1 cellular context compared by ENCODE assay signal in the genomic region with DNA sequence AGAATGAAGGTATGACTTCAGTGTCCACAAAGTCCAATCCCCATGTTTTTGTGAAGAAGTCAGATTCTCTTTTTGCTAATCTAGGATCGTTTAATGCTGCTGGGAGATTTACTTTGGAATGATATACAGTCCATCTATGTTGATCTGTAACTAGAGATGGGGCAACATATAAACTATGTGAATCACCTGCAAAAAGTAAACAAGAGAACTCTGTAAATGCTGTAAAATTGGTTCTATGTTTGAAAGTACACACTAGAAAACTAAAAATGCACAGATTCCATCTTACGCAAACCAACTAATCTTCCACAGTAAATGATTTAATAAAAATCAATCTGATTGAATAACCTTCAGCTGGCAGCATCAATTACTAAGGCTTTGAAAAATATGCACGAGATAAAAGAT.
TF ChIP-seq lines count a peak whose summit lies in the region.

No MANE protein-coding gene starts in this region.

TF ChIP-seq in HepG2, 621 proteins besides CTCF, POLR2A, EP300 and RAD21 (continued from another document and continues in another):
- 0 out of 2 replicates have a peak, but pooled peaks have one; percentile 37 for TF ChIP-seq NR2F2 (IDR thresholded peaks at IDR 0.05; ENCODE audit: borderline replicate concordance, low read depth)
- TF ChIP-seq SOX13 (IDR thresholded peaks at IDR 0.05) = no peak
- peak in 1 of 2 experiments; percentile 63; a peak in 2 of 4 replicates for TF ChIP-seq SOX13 (CRISPR knock-in tag; conservative IDR thresholded peaks at IDR 0.05 in 1 of 2, IDR thresholded peaks at IDR 0.05 in 1 of 2)
- TF ChIP-seq SMC3 (IDR thresholded peaks at IDR 0.05; ENCODE audit: low read length) = no peak
- no peak for TF ChIP-seq ZNF674 (CRISPR knock-in tag; IDR thresholded peaks at IDR 0.05; ENCODE audit: low read depth)
- no peak for TF ChIP-seq MXD4 (CRISPR knock-in tag; IDR thresholded peaks at IDR 0.05)
- peak; percentile 57; the same call in 1 of the 2 replicates for TF ChIP-seq SMARCC2 (IDR thresholded peaks at IDR 0.05)
- TF ChIP-seq PLRG1 (conservative IDR thresholded peaks at IDR 0.05) = no peak
- TF ChIP-seq ARNTL (CRISPR knock-in tag; IDR thresholded peaks at IDR 0.05) = no peak
- TF ChIP-seq HMG20B (CRISPR knock-in tag; conservative IDR thresholded peaks at IDR 0.05) = peak; percentile 58
- no peak for TF ChIP-seq ZNF432 (CRISPR knock-in tag; IDR thresholded peaks at IDR 0.05; ENCODE audit: borderline replicate concordance)
- TF ChIP-seq, protein P1, sequence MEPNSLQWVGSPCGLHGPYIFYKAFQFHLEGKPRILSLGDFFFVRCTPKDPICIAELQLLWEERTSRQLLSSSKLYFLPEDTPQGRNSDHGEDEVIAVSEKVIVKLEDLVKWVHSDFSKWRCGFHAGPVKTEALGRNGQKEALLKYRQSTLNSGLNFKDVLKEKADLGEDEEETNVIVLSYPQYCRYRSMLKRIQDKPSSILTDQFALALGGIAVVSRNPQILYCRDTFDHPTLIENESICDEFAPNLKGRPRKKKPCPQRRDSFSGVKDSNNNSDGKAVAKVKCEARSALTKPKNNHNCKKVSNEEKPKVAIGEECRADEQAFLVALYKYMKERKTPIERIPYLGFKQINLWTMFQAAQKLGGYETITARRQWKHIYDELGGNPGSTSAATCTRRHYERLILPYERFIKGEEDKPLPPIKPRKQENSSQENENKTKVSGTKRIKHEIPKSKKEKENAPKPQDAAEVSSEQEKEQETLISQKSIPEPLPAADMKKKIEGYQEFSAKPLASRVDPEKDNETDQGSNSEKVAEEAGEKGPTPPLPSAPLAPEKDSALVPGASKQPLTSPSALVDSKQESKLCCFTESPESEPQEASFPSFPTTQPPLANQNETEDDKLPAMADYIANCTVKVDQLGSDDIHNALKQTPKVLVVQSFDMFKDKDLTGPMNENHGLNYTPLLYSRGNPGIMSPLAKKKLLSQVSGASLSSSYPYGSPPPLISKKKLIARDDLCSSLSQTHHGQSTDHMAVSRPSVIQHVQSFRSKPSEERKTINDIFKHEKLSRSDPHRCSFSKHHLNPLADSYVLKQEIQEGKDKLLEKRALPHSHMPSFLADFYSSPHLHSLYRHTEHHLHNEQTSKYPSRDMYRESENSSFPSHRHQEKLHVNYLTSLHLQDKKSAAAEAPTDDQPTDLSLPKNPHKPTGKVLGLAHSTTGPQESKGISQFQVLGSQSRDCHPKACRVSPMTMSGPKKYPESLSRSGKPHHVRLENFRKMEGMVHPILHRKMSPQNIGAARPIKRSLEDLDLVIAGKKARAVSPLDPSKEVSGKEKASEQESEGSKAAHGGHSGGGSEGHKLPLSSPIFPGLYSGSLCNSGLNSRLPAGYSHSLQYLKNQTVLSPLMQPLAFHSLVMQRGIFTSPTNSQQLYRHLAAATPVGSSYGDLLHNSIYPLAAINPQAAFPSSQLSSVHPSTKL (CRISPR knock-in tag; IDR thresholded peaks at IDR 0.05) = peak; percentile 92
- TF ChIP-seq ZNF841 (CRISPR knock-in tag; IDR thresholded peaks at IDR 0.05; ENCODE audit: borderline replicate concordance) = no peak
- TF ChIP-seq SOX5 (CRISPR knock-in tag; IDR thresholded peaks at IDR 0.05; ENCODE audit: borderline replicate concordance) = peak; percentile 71
- no peak for TF ChIP-seq ZSCAN22 (CRISPR knock-in tag; IDR thresholded peaks at IDR 0.05)
- no peak for TF ChIP-seq NFE2L2 (IDR thresholded peaks at IDR 0.05; ENCODE audit: low read length)
- no peak for TF ChIP-seq ZNF205 (CRISPR knock-in tag; IDR thresholded peaks at IDR 0.05)
- TF ChIP-seq ZFP1 (CRISPR knock-in tag; IDR thresholded peaks at IDR 0.05) = peak; percentile 60; the same call in 1 of the 2 replicates
- TF ChIP-seq, protein P2, sequence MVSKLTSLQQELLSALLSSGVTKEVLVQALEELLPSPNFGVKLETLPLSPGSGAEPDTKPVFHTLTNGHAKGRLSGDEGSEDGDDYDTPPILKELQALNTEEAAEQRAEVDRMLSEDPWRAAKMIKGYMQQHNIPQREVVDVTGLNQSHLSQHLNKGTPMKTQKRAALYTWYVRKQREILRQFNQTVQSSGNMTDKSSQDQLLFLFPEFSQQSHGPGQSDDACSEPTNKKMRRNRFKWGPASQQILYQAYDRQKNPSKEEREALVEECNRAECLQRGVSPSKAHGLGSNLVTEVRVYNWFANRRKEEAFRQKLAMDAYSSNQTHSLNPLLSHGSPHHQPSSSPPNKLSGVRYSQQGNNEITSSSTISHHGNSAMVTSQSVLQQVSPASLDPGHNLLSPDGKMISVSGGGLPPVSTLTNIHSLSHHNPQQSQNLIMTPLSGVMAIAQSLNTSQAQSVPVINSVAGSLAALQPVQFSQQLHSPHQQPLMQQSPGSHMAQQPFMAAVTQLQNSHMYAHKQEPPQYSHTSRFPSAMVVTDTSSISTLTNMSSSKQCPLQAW (CRISPR knock-in tag; IDR thresholded peaks at IDR 0.05) = no peak
- TF ChIP-seq DNMT3B (CRISPR knock-in tag; conservative IDR thresholded peaks at IDR 0.05) = peak; percentile 74; the same call in 1 of the 2 replicates
- TF ChIP-seq ZNF83 (CRISPR knock-in tag; IDR thresholded peaks at IDR 0.05; ENCODE audit: borderline replicate concordance) = no peak
- TF ChIP-seq ISX (CRISPR knock-in tag; conservative IDR thresholded peaks at IDR 0.05) = no peak
- peak; percentile 68 for TF ChIP-seq CREM (IDR thresholded peaks at IDR 0.05)
- TF ChIP-seq CREM (CRISPR knock-in tag; IDR thresholded peaks at IDR 0.05) = no peak
- no peak for TF ChIP-seq RBFOX2 (IDR thresholded peaks at IDR 0.05; ENCODE audit: low read depth, low read length)
- TF ChIP-seq, protein P3, sequence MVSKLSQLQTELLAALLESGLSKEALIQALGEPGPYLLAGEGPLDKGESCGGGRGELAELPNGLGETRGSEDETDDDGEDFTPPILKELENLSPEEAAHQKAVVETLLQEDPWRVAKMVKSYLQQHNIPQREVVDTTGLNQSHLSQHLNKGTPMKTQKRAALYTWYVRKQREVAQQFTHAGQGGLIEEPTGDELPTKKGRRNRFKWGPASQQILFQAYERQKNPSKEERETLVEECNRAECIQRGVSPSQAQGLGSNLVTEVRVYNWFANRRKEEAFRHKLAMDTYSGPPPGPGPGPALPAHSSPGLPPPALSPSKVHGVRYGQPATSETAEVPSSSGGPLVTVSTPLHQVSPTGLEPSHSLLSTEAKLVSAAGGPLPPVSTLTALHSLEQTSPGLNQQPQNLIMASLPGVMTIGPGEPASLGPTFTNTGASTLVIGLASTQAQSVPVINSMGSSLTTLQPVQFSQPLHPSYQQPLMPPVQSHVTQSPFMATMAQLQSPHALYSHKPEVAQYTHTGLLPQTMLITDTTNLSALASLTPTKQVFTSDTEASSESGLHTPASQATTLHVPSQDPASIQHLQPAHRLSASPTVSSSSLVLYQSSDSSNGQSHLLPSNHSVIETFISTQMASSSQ (IDR thresholded peaks at IDR 0.05; ENCODE audit: low read depth) = peak; percentile 81
- TF ChIP-seq, protein P3 (CRISPR knock-in tag; IDR thresholded peaks at IDR 0.05; ENCODE audit: borderline replicate concordance) = no peak
- TF ChIP-seq SMAD3 (CRISPR knock-in tag; IDR thresholded peaks at IDR 0.05) = peak; percentile 75; the same call in 1 of the 2 replicates
- peak; percentile 81; the same call in 1 of the 2 replicates for TF ChIP-seq NFIC (IDR thresholded peaks at IDR 0.05; ENCODE audit: low read length)
- no peak for TF ChIP-seq ZNF543 (CRISPR knock-in tag; IDR thresholded peaks at IDR 0.05)
- peak; percentile 52; the same call in 1 of the 2 replicates for TF ChIP-seq FOSL1 (CRISPR knock-in tag; IDR thresholded peaks at IDR 0.05; ENCODE audit: borderline replicate concordance)
- TF ChIP-seq, protein P4, sequence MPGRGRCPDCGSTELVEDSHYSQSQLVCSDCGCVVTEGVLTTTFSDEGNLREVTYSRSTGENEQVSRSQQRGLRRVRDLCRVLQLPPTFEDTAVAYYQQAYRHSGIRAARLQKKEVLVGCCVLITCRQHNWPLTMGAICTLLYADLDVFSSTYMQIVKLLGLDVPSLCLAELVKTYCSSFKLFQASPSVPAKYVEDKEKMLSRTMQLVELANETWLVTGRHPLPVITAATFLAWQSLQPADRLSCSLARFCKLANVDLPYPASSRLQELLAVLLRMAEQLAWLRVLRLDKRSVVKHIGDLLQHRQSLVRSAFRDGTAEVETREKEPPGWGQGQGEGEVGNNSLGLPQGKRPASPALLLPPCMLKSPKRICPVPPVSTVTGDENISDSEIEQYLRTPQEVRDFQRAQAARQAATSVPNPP (CRISPR knock-in tag; IDR thresholded peaks at IDR 0.05) = no peak
- TF ChIP-seq ZNF138 (CRISPR knock-in tag; IDR thresholded peaks at IDR 0.05; ENCODE audit: low read depth) = no peak
- no peak for TF ChIP-seq ZNF34 (CRISPR knock-in tag; IDR thresholded peaks at IDR 0.05; ENCODE audit: borderline replicate concordance)
- no peak for TF ChIP-seq MYNN (CRISPR knock-in tag; IDR thresholded peaks at IDR 0.05; ENCODE audit: low read depth)
- TF ChIP-seq DMAP1 (CRISPR knock-in tag; IDR thresholded peaks at IDR 0.05) = no peak
- no peak for TF ChIP-seq ZNF354B (CRISPR knock-in tag; IDR thresholded peaks at IDR 0.05)
- TF ChIP-seq, protein P5, sequence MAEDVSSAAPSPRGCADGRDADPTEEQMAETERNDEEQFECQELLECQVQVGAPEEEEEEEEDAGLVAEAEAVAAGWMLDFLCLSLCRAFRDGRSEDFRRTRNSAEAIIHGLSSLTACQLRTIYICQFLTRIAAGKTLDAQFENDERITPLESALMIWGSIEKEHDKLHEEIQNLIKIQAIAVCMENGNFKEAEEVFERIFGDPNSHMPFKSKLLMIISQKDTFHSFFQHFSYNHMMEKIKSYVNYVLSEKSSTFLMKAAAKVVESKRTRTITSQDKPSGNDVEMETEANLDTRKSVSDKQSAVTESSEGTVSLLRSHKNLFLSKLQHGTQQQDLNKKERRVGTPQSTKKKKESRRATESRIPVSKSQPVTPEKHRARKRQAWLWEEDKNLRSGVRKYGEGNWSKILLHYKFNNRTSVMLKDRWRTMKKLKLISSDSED (CRISPR knock-in tag; IDR thresholded peaks at IDR 0.05) = no peak
- TF ChIP-seq ZNF792 (CRISPR knock-in tag; IDR thresholded peaks at IDR 0.05) = no peak
- TF ChIP-seq, protein P6, sequence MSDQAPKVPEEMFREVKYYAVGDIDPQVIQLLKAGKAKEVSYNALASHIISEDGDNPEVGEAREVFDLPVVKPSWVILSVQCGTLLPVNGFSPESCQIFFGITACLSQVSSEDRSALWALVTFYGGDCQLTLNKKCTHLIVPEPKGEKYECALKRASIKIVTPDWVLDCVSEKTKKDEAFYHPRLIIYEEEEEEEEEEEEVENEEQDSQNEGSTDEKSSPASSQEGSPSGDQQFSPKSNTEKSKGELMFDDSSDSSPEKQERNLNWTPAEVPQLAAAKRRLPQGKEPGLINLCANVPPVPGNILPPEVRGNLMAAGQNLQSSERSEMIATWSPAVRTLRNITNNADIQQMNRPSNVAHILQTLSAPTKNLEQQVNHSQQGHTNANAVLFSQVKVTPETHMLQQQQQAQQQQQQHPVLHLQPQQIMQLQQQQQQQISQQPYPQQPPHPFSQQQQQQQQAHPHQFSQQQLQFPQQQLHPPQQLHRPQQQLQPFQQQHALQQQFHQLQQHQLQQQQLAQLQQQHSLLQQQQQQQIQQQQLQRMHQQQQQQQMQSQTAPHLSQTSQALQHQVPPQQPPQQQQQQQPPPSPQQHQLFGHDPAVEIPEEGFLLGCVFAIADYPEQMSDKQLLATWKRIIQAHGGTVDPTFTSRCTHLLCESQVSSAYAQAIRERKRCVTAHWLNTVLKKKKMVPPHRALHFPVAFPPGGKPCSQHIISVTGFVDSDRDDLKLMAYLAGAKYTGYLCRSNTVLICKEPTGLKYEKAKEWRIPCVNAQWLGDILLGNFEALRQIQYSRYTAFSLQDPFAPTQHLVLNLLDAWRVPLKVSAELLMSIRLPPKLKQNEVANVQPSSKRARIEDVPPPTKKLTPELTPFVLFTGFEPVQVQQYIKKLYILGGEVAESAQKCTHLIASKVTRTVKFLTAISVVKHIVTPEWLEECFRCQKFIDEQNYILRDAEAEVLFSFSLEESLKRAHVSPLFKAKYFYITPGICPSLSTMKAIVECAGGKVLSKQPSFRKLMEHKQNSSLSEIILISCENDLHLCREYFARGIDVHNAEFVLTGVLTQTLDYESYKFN (CRISPR knock-in tag; conservative IDR thresholded peaks at IDR 0.05) = peak; percentile 79
- TF ChIP-seq, protein P7, sequence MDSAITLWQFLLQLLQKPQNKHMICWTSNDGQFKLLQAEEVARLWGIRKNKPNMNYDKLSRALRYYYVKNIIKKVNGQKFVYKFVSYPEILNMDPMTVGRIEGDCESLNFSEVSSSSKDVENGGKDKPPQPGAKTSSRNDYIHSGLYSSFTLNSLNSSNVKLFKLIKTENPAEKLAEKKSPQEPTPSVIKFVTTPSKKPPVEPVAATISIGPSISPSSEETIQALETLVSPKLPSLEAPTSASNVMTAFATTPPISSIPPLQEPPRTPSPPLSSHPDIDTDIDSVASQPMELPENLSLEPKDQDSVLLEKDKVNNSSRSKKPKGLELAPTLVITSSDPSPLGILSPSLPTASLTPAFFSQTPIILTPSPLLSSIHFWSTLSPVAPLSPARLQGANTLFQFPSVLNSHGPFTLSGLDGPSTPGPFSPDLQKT (CRISPR knock-in tag; IDR thresholded peaks at IDR 0.05; ENCODE audit: borderline replicate concordance) = no peak
- TF ChIP-seq, protein P8, sequence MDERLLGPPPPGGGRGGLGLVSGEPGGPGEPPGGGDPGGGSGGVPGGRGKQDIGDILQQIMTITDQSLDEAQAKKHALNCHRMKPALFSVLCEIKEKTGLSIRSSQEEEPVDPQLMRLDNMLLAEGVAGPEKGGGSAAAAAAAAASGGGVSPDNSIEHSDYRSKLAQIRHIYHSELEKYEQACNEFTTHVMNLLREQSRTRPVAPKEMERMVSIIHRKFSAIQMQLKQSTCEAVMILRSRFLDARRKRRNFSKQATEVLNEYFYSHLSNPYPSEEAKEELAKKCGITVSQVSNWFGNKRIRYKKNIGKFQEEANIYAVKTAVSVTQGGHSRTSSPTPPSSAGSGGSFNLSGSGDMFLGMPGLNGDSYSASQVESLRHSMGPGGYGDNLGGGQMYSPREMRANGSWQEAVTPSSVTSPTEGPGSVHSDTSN (CRISPR knock-in tag; IDR thresholded peaks at IDR 0.05) = no peak
- TF ChIP-seq FOXK2 (IDR thresholded peaks at IDR 0.05) = peak; percentile 71
- peak; percentile 29; the same call in 1 of the 2 replicates for TF ChIP-seq KAT7 (CRISPR knock-in tag; IDR thresholded peaks at IDR 0.05; ENCODE audit: borderline replicate concordance)
- TF ChIP-seq RFX5 (IDR thresholded peaks at IDR 0.05; ENCODE audit: low read depth, low read length) = no peak
- no peak for TF ChIP-seq MXI1 (IDR thresholded peaks at IDR 0.05; ENCODE audit: borderline replicate concordance, low read depth, low read length)
- no peak for TF ChIP-seq ELF4 (CRISPR knock-in tag; IDR thresholded peaks at IDR 0.05; ENCODE audit: borderline replicate concordance)
